1 cellular context compared by ENCODE assay signal in the genomic region with DNA sequence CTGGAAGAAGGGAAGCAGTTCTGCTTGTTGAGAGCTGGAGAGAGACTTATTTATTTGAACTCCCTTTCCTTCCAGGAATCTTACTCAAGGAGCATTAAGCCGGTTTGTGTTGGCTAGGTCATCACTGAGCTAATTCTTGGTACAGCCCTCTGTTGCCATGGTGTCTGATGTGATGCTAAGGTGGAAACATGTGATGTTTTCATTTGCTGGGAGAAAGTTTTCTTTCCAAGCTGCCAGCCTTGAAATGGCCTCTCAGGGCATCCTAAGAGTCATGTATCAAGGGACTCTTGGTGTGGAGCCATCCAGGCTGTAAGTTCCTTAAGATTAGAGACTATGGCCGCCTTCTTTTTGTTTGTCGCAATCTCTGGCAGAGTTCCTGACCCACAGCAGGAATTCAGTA.
TF ChIP-seq lines count a peak whose summit lies in the region.

No MANE protein-coding gene starts in this region.

TF ChIP-seq in IMR-90, 13 proteins besides CTCF, POLR2A, EP300 and RAD21:
- TF ChIP-seq BHLHE40 (IDR thresholded peaks at IDR 0.05; ENCODE audit: low read depth, low read length) (no peak), CEBPB (IDR thresholded peaks at IDR 0.05; ENCODE audit: low read depth, low read length) (no peak), FOS (IDR thresholded peaks at IDR 0.05; ENCODE audit: low read depth, low read length) (no peak), RFX5 (IDR thresholded peaks at IDR 0.05; ENCODE audit: low read depth, low read length) (no peak), MAZ (IDR thresholded peaks at IDR 0.05; ENCODE audit: borderline replicate concordance, low read depth, low read length) (no peak), SMC3 (IDR thresholded peaks at IDR 0.05; ENCODE audit: low read depth, low read length) (no peak), MAFK (IDR thresholded peaks at IDR 0.05; ENCODE audit: low read depth, low read length) (no peak), RCOR1 (IDR thresholded peaks at IDR 0.05; ENCODE audit: insufficient replicate concordance, low read length) (no peak), ELK1 (IDR thresholded peaks at IDR 0.05; ENCODE audit: borderline replicate concordance, low read depth, low read length) (no peak), USF2 (IDR thresholded peaks at IDR 0.05; ENCODE audit: low read depth, low read length) (no peak), CHD1 (IDR thresholded peaks at IDR 0.05; ENCODE audit: low read depth, low read length) (no peak), NFE2L2 (IDR thresholded peaks at IDR 0.05; ENCODE audit: low read depth, low read length) (no peak), MXI1 (IDR thresholded peaks at IDR 0.05; ENCODE audit: borderline replicate concordance, low read depth, low read length) (no peak)
TF ChIP-seq in IMR-90: peak in this region for 0.
